ENCODE assay signal across 12 cellular contexts in genomic region chr9:125544988-125545651, GRCh38.
DNase-seq lines count a peak whose midpoint lies in the region; TF ChIP-seq lines count a peak whose summit lies in the region.
"Had no signal": no experiment of that assay in that cellular context is flagged by ENCODE, and none has a peak within 500 bp of the region (broad histone marks: within the 10 kb centered on the region; RNA-seq: fewer than 3 reads in every experiment).

No MANE protein-coding gene starts in this region.

- H3K36me3 Mint-ChIP-seq in activated CD4-positive, alpha-beta T cell treated with anti-CD3 and anti-CD28 coated beads, Interleukin-2, amount 10 ng/mL, durations not matched to agents 7 days and 5 days (ENCODE audit: low read depth), result peaks cover 6% of the 10 kb centered on the region

- DNase-seq in NCI-H345 (lab: John Stamatoyannopoulos, UW), result peak; percentile 39
- DNase-seq in NCI-H345 treated with DMSO at 0.1 percent for 48 hours (lab: John Stamatoyannopoulos, UW; ENCODE audit: unreplicated experiment), result no peak
- DNase-seq in dermis blood vessel endothelial cell, result peak; percentile 45
- DNase-seq in medulla oblongata (ENCODE audit: extremely low spot score), result peak; percentile 19
- DNase-seq in vagina (ENCODE audit: extremely low spot score in 2 of 2), result no peak
- no peak for DNase-seq in activated CD4-positive, alpha-beta T cell treated with anti-CD3 and anti-CD28 coated beads, Interleukin-2, amount 10 ng/mL, durations not matched to agents 7 days and 5 days
- DNase-seq in kidney tubule cell (ENCODE audit: low spot score), result no peak
- no peak for DNase-seq in effector memory CD4-positive, alpha-beta T cell
- DNase-seq: activated CD8-positive, alpha-beta memory T cell treated with anti-CD3 and anti-CD28 coated beads, Interleukin-2, amount 50 U/mL, for 4 hours; left colon; stimulated activated CD4-positive, alpha-beta T cell treated with anti-CD3 and anti-CD28 coated beads, Interleukin-15, amount 100 ng/mL, for 24 hours had no signal

- no peak overlapping the region for H3K27ac Mint-ChIP-seq in activated CD4-positive, alpha-beta T cell treated with anti-CD3 and anti-CD28 coated beads, Interleukin-2, amount 10 ng/mL, durations not matched to agents 7 days and 5 days

- H3K9me3 ChIP-seq in vagina, result no peaks in the 10 kb centered on the region
- no peaks in the 10 kb centered on the region for H3K9me3 ChIP-seq in effector memory CD4-positive, alpha-beta T cell (ENCODE audit: control insufficient read depth, low read length)

- CTCF ChIA-PET in activated CD4-positive, alpha-beta T cell treated with anti-CD3 and anti-CD28 coated beads, Interleukin-2, amount 10 ng/mL, durations not matched to agents 7 days and 5 days (lab: Charles Lee), result interaction anchor here (0.9 to 2.3 kb wide), 4 partner anchors 9 to 32 kb away, joined by 3 to 8 read pairs (median 4); no protein-coding TSS in a partner anchor

- H3K4me3 Mint-ChIP-seq in activated CD4-positive, alpha-beta T cell treated with anti-CD3 and anti-CD28 coated beads, Interleukin-2, amount 10 ng/mL, durations not matched to agents 7 days and 5 days, result no peak overlapping the region

- no peaks in the 10 kb centered on the region for H3K36me3 ChIP-seq in vagina
- H3K36me3 ChIP-seq in effector memory CD4-positive, alpha-beta T cell (ENCODE audit: control insufficient read depth, insufficient read depth, low read length), result peaks cover 9% of the 10 kb centered on the region

- H3K4me1 Mint-ChIP-seq in activated CD4-positive, alpha-beta T cell treated with anti-CD3 and anti-CD28 coated beads, Interleukin-2, amount 10 ng/mL, durations not matched to agents 7 days and 5 days, result no peaks in the 10 kb centered on the region

- H3K27me3 Mint-ChIP-seq in activated CD4-positive, alpha-beta T cell treated with anti-CD3 and anti-CD28 coated beads, Interleukin-2, amount 10 ng/mL, durations not matched to agents 7 days and 5 days, result no peaks in the 10 kb centered on the region

- intact Hi-C loops in vagina (cut with DNase I), result no loop called here

- H3K4me3 ChIP-seq in vagina, result no peak overlapping the region
- no peak overlapping the region for H3K4me3 ChIP-seq in effector memory CD4-positive, alpha-beta T cell (ENCODE audit: insufficient read depth, low read depth, low read length, poor library complexity, severe bottlenecking)
- H3K4me3 ChIP-seq: SK-N-MC had no signal

- TF ChIP-seq CTCF in vagina (IDR thresholded peaks at IDR 0.05), result no peak

- no peaks in the 10 kb centered on the region for H3K27me3 ChIP-seq in vagina
- H3K27me3 ChIP-seq in effector memory CD4-positive, alpha-beta T cell (replicated peaks; ENCODE audit: control insufficient read depth, insufficient read depth, low read length, poor library complexity, severe bottlenecking), result no peaks in the 10 kb centered on the region

- peaks cover 68% of the 10 kb centered on the region for H3K4me1 ChIP-seq in vagina
- H3K4me1 ChIP-seq in effector memory CD4-positive, alpha-beta T cell (ENCODE audit: control insufficient read depth, insufficient read depth, low read length, poor library complexity, severe bottlenecking), result no peaks in the 10 kb centered on the region

- no peak for TF ChIP-seq POLR2A in vagina (IDR thresholded peaks at IDR 0.05)

- H3K9me3 Mint-ChIP-seq in activated CD4-positive, alpha-beta T cell treated with anti-CD3 and anti-CD28 coated beads, Interleukin-2, amount 10 ng/mL, durations not matched to agents 7 days and 5 days, result no peaks in the 10 kb centered on the region

- POLR2A ChIA-PET in activated CD4-positive, alpha-beta T cell treated with anti-CD3 and anti-CD28 coated beads, Interleukin-2, amount 10 ng/mL, durations not matched to agents 7 days and 5 days (lab: Charles Lee), result no interaction called here

- H3K27ac ChIP-seq in vagina, result peak overlapping the region; percentile 80
- H3K27ac ChIP-seq in effector memory CD4-positive, alpha-beta T cell (ENCODE audit: insufficient read depth, low read length, poor library complexity, severe bottlenecking), result no peak overlapping the region
- H3K27ac ChIP-seq: SK-N-MC had no signal

Comparison
In these comparisons a context has a peak if more than half of its experiments do, and no peak if none do; other contexts are left out.
1. DNase-seq: peak in NCI-H345 (single experiment), dermis blood vessel endothelial cell (single experiment) and medulla oblongata (single experiment); none in NCI-H345 treated with DMSO at 0.1 percent for 48 hours (single experiment), vagina (0 of 2), activated CD4-positive, alpha-beta T cell treated with anti-CD3 and anti-CD28 coated beads, Interleukin-2, amount 10 ng/mL, durations not matched to agents 7 days and 5 days (single experiment), kidney tubule cell (single experiment) and effector memory CD4-positive, alpha-beta T cell (0 of 3).